ENCODE assay signal across 8 cellular contexts in the genomic region with DNA sequence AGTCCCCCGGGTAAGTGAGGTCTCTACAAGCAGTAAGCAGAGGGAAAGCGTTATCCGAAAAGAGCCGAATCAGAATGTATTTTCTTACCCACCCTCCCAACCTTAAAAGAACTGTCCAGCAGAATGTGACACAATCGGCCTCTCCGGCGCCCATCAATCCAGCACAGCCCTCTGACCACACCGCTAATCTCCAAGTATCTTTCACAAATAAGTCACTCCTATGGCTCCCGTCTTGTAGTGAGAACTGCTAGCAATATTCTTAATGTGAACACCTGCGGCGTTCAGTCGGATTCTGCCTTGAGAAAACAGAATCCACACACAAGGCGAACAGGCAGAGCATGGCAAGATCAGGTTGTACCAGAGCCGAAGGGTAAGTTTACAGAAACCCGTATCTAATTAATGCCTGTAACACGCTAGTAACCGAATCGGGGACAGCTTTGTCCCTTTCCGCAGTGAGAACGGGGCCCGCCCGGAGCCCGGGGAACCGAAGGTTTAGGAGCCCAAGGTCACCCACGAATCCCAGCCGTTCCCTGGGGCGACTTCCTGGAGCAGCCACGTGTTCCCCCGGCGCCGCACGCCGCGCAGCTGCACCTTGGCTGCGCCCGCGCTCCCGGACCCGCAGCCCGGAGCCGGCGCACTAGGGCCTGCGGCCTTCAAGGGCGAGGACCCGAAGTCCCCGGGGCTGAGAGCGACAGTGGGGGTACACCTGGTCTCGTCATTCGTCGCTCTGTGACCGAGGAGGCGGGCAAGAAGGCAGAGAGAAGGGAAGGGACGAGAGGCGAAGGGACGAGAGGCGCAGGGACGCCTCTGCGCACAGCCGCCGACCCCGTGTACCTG. TPM values are rescaled to one million over a fixed set of nuclear protein-coding genes. Genes with fewer than 3 reads are reported as not detected.
DNase-seq lines count a peak whose midpoint lies in the region; ATAC-seq and TF ChIP-seq lines count a peak whose summit lies in the region.

No MANE protein-coding gene starts in this region.

- peak overlapping the region; percentile 57 for H3K4me3 ChIP-seq in endocrine pancreas (ENCODE audit: control insufficient read depth, insufficient read depth, low read length)

- no peaks in the 10 kb centered on the region for H3K4me1 ChIP-seq in endocrine pancreas (ENCODE audit: control insufficient read depth, insufficient read depth, low read length)

- peaks cover 22% of the 10 kb centered on the region for H3K4me1 Mint-ChIP-seq in mesothelial cell of epicardium

- H3K27me3 ChIP-seq in endocrine pancreas (ENCODE audit: control insufficient read depth, insufficient read depth, low read length) = no peaks in the 10 kb centered on the region

- ATAC-seq in GM18873 (IDR thresholded peaks at IDR 0.05; ENCODE audit: low FRiP score, unreplicated experiment) (peak; percentile 29), HG03159 (IDR thresholded peaks at IDR 0.05; ENCODE audit: unreplicated experiment) (peak; percentile 33)

- in situ Hi-C loops in ACHN (cut with HindIII; ENCODE audit: low pct_ligation_motif_present, low pct_unique_long_range_greater_than_20kb, low sequenced_read_pairs) = no loop called here

- no peaks in the 10 kb centered on the region for H3K9me3 ChIP-seq in endocrine pancreas (ENCODE audit: control insufficient read depth, low read length)

- peak overlapping the region; percentile 87 for H3K4me3 Mint-ChIP-seq in mesothelial cell of epicardium

- peak overlapping the region; percentile 88 for H3K9ac ChIP-seq in endocrine pancreas (ENCODE audit: control insufficient read depth, insufficient read depth, low read length)

- peaks cover 3% of the 10 kb centered on the region for H3K36me3 Mint-ChIP-seq in mesothelial cell of epicardium

- H3K36me3 ChIP-seq in endocrine pancreas (ENCODE audit: control insufficient read depth, insufficient read depth, low read length) = no peaks in the 10 kb centered on the region

- DNase-seq in ACHN = peak; percentile 49
- peak; percentile 68 for DNase-seq in NCI-H526 treated with DMSO at 0.1 percent for 48 hours (lab: John Stamatoyannopoulos, UW)
- peak; percentile 26 to 39 (median 32) for DNase-seq in activated CD8-positive, alpha-beta memory T cell treated with anti-CD3 and anti-CD28 coated beads for 48 hours (ENCODE audit: low read depth in 2 of 3, low spot score in 2 of 3)
- DNase-seq in mesothelial cell of epicardium (ENCODE audit: low spot score in 2 of 2, unreplicated experiment in 2 of 2) = peak; percentile 32 to 71
- DNase-seq in stimulated activated CD8-positive, alpha-beta memory T cell treated with anti-CD3 and anti-CD28 coated beads, Interleukin-15, amount 100 ng/mL, for 48 hours (ENCODE audit: low read depth in 2 of 2) = peak; percentile 33 to 42

- H3K27me3 Mint-ChIP-seq in mesothelial cell of epicardium (ENCODE audit: low read depth) = no peaks in the 10 kb centered on the region

- TF ChIP-seq CTCF in mesothelial cell of epicardium (IDR thresholded peaks at IDR 0.05; ENCODE audit: unreplicated experiment) = no peak

- no peaks in the 10 kb centered on the region for H3K9me3 Mint-ChIP-seq in mesothelial cell of epicardium

- peak overlapping the region; percentile 94 for H3K27ac Mint-ChIP-seq in mesothelial cell of epicardium

RNA-seq across cellular contexts. Expression of a gene that starts 0.7 kb away (rescaled TPM):
- 119 to 123 TPM (median 123 TPM) in 3 replicates for total RNA-seq in mesothelial cell of epicardium

Comparison
In these comparisons a context has a peak if more than half of its experiments do, and no peak if none do; other contexts are left out.
1. Peak in every context shown above with its lines: DNase-seq, ATAC-seq and H3K4me3 ChIP-seq.